2 cellular contexts compared by ENCODE assay signal in genomic region chr4:86762649-86763048, GRCh38.
A peak's percentile ranks its signal among the peaks of the same experiment; 100 is the strongest.
TF ChIP-seq lines count a peak whose summit lies in the region.

No MANE protein-coding gene starts in this region.

TF ChIP-seq in IMR-90, 13 proteins besides CTCF, POLR2A, EP300 and RAD21:
- TF ChIP-seq MXI1 (IDR thresholded peaks at IDR 0.05; ENCODE audit: borderline replicate concordance, low read depth, low read length) (no peak), USF2 (IDR thresholded peaks at IDR 0.05; ENCODE audit: low read depth, low read length) (no peak), SMC3 (IDR thresholded peaks at IDR 0.05; ENCODE audit: low read depth, low read length) (no peak), RFX5 (IDR thresholded peaks at IDR 0.05; ENCODE audit: low read depth, low read length) (no peak), MAZ (IDR thresholded peaks at IDR 0.05; ENCODE audit: borderline replicate concordance, low read depth, low read length) (no peak), FOS (IDR thresholded peaks at IDR 0.05; ENCODE audit: low read depth, low read length) (no peak), MAFK (IDR thresholded peaks at IDR 0.05; ENCODE audit: low read depth, low read length) (no peak), CEBPB (IDR thresholded peaks at IDR 0.05; ENCODE audit: low read depth, low read length) (no peak), NFE2L2 (IDR thresholded peaks at IDR 0.05; ENCODE audit: low read depth, low read length) (no peak), ELK1 (IDR thresholded peaks at IDR 0.05; ENCODE audit: borderline replicate concordance, low read depth, low read length) (no peak), RCOR1 (IDR thresholded peaks at IDR 0.05; ENCODE audit: insufficient replicate concordance, low read length) (no peak)

TF ChIP-seq in K562, 482 proteins besides CTCF, POLR2A, EP300 and RAD21:
- TF ChIP-seq HNRNPLL (IDR thresholded peaks at IDR 0.05; ENCODE audit: low read depth, low read length, poor library complexity, severe bottlenecking) (no peak), USF2 (CRISPR knock-in tag; IDR thresholded peaks at IDR 0.05) (peak; percentile 32; the same call in 1 of the 2 replicates), RAD51 (IDR thresholded peaks at IDR 0.05; ENCODE audit: borderline replicate concordance, low read depth) (peak; percentile 70), ZNF143 (CRISPR knock-in tag; IDR thresholded peaks at IDR 0.05) (no peak), ID3 (CRISPR knock-in tag; IDR thresholded peaks at IDR 0.05) (no peak), ID3 (tag; IDR thresholded peaks at IDR 0.05) (no peak), ZNF780A (CRISPR knock-in tag; IDR thresholded peaks at IDR 0.05) (no peak)
- TF ChIP-seq, protein P1, sequence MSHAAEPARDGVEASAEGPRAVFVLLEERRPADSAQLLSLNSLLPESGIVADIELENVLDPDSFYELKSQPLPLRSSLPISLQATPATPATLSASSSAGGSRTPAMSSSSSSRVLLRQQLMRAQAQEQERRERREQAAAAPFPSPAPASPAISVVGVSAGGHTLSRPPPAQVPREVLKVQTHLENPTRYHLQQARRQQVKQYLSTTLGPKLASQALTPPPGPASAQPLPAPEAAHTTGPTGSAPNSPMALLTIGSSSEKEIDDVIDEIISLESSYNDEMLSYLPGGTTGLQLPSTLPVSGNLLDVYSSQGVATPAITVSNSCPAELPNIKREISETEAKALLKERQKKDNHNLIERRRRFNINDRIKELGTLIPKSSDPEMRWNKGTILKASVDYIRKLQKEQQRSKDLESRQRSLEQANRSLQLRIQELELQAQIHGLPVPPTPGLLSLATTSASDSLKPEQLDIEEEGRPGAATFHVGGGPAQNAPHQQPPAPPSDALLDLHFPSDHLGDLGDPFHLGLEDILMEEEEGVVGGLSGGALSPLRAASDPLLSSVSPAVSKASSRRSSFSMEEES (CRISPR knock-in tag; IDR thresholded peaks at IDR 0.05) = peak; percentile 50
